9 cellular contexts compared by ENCODE assay signal in the genomic region with DNA sequence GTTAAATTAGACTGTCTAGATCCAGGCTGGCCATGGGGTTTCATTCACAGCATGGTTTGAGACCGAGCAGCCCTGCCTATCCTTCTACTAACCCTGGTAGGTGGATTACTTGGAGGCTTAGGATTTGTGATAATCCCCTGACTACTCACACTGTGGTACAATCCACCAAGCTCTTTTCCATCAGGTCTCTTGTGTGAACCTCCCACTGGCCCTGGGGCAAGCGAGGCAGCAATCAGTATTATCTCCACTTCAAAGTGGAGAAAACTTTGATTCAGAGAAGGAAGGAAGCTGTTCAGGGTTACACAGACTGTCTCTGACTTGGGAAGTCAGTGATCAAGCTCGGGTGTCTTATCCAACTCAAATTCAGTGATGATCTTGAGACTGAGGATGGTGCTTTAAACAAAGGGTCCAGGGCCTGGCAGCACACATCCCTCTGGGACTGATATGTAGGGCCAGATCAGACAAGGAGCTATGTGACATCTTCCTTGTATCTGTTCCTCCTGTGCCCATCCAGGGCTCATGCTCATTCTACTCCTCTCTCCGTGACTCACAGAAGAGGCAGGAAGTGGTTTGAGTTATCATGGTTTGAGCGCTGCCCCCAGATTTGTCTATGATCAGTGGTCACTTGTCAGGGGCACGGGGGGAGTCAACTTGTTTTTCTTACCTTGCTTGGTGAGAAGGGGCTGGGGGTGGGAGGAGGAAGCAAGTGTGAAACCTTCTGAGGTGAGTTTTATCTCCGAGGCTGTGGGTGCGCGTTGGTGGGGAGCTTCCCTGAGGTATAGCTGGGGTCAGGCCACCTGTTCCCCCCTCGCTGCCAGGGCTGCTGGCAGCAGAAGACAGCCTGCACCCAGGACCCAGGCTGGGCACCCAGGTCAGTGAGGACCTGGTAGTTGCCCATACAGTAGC.
DNase-seq lines count a peak whose midpoint lies in the region; ATAC-seq, FAIRE-seq and TF ChIP-seq lines count a peak whose summit lies in the region.
"Had no signal": no experiment of that assay in that cellular context is flagged by ENCODE, and none has a peak within 500 bp of the region (broad histone marks: within the 10 kb centered on the region; RNA-seq: fewer than 3 reads in every experiment).

No MANE protein-coding gene starts in this region.

- no peak for TF ChIP-seq CTCF in choroid plexus epithelial cell (conservative IDR thresholded peaks at IDR 0.05; ENCODE audit: low read depth, low read length)

- H3K4me3 ChIP-seq in choroid plexus epithelial cell (ENCODE audit: low read depth, low read length): no peak overlapping the region
- H3K4me3 ChIP-seq: SJCRH30 had no signal

- FAIRE-seq in GM19239 (lab: Jason Lieb, UNC): peak; percentile 98

- peak; percentile 35 for ATAC-seq in HG03354 (IDR thresholded peaks at IDR 0.05; ENCODE audit: poor library complexity, severe bottlenecking, unreplicated experiment)
- ATAC-seq in activated CD4-positive, CD25-positive, alpha-beta regulatory T cell treated with anti-CD3 and anti-CD28 coated beads, Interleukin-2, amount 50 U/mL, for 24 hours: peak; percentile 72

- DNase-seq in GM19239 (ENCODE audit: insufficient read length, low spot score) (peak; percentile 45), choroid plexus epithelial cell (ENCODE audit: low read depth) (peak; percentile 41), DMS53 treated with DMSO at 0.1 percent for 48 hours (lab: John Stamatoyannopoulos, UW; ENCODE audit: unreplicated experiment) (no peak), GF-D8 (lab: John Stamatoyannopoulos, UW) (no peak), islet precursor cell (no peak)
- DNase-seq in stimulated activated CD8-positive, alpha-beta memory T cell treated with anti-CD3 and anti-CD28 coated beads, Interleukin-12 subunit alpha, Interleukin-12 subunit beta, amount 100 ng/mL, for 24 hours (ENCODE audit: extremely low read depth): peak; percentile 47

Comparison
In these comparisons a context has a peak if more than half of its experiments do, and no peak if none do; other contexts are left out.
1. DNase-seq: peak in GM19239 (single experiment), choroid plexus epithelial cell (single experiment) and stimulated activated CD8-positive, alpha-beta memory T cell treated with anti-CD3 and anti-CD28 coated beads, Interleukin-12 subunit alpha, Interleukin-12 subunit beta, amount 100 ng/mL, for 24 hours (single experiment); none in DMS53 treated with DMSO at 0.1 percent for 48 hours (single experiment), GF-D8 (single experiment) and islet precursor cell (single experiment).